In the genomic region with DNA sequence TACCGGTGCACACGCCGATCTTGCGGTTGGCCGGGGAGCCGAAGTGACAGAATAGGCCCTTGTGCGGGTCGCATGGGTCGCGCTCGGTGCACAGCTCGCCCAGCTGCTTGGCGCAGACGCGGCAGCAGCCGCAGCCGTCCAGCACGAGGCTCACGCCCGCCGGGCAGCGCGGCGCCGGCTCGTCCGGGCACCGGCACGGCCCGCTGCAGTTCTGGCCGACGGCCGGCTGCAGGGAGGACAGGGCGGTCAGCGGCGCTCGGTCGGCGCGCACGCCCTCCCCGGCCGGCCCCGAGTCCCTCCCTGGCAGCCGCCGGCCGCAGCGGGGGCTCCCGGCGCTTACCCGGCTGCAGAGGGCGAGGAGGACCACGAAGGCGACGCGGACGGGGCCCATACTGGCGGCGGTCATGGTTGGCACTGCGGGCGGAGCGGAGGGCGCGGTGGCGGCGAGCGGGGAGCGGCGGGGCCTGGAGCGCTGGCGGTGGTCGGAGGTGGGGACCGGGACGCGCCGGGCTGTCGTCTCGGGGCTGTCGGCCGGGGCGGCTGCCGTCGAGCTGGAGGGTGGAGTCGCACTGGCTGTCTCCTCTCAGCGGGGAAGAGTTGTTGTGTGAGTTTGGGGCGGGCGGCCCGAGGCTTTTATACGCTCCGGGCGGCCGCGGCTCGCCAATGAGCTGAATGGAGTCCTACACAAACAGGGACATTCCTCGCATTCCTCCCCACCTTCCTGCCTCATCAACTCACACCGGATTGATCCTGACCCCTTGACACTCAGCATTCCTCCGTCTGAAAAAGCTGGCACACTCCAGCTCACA, we compare ENCODE assay signal across 8 cellular contexts. TPM values are rescaled to one million over a fixed set of nuclear protein-coding genes. Genes with fewer than 3 reads are reported as not detected.
A peak's percentile ranks its signal among the peaks of the same experiment; 100 is the strongest.
DNase-seq lines count a peak whose midpoint lies in the region; ATAC-seq, FAIRE-seq and TF ChIP-seq lines count a peak whose summit lies in the region.

A gene with protein sequence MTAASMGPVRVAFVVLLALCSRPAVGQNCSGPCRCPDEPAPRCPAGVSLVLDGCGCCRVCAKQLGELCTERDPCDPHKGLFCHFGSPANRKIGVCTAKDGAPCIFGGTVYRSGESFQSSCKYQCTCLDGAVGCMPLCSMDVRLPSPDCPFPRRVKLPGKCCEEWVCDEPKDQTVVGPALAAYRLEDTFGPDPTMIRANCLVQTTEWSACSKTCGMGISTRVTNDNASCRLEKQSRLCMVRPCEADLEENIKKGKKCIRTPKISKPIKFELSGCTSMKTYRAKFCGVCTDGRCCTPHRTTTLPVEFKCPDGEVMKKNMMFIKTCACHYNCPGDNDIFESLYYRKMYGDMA (minus strand): TSS at position 606 of the 809 bp plus-strand sequence. CDS start 200 bp downstream, at position 406.

- peak; percentile 68 for FAIRE-seq in endothelial cell of umbilical vein (lab: Jason Lieb, UNC)

- H3K79me2 ChIP-seq in GM23338 (replicated peaks; ENCODE audit: insufficient read depth) (peaks cover 24% of the 10 kb centered on the region), endothelial cell of umbilical vein (ENCODE audit: control insufficient read depth, insufficient read depth, low read length) (peaks cover 33% of the 10 kb centered on the region), OCI-LY7 (ENCODE audit: insufficient read depth, low read depth, low read length) (no peaks in the 10 kb centered on the region)

- no peaks in the 10 kb centered on the region for H3K9me3 ChIP-seq in endothelial cell of umbilical vein (replicated peaks; ENCODE audit: control insufficient read depth, insufficient read depth, low read length)
- H3K9me3 ChIP-seq in suprapubic skin: no peaks in the 10 kb centered on the region
- no peaks in the 10 kb centered on the region for H3K9me3 ChIP-seq in OCI-LY7 (ENCODE audit: low read length)

- H4K20me1 ChIP-seq in GM23338 (replicated peaks; ENCODE audit: insufficient read depth): peaks cover 15% of the 10 kb centered on the region
- no peaks in the 10 kb centered on the region for H4K20me1 ChIP-seq in endothelial cell of umbilical vein (replicated peaks; ENCODE audit: control insufficient read depth, extremely low read depth, insufficient read depth, low read length)
- H4K20me1 ChIP-seq in OCI-LY7 (ENCODE audit: insufficient read depth, low read length): no peaks in the 10 kb centered on the region

- POLR2A ChIA-PET in endothelial cell of umbilical vein (lab: Charles Lee): interaction anchor here (0.6 to 7.3 kb wide), 29 partner anchors 8 to 329 kb away, joined by 3 to 200 read pairs (median 4); no protein-coding TSS in a partner anchor
- POLR2A ChIA-PET in OCI-LY7 (lab: Charles Lee): no interaction called here

- H3K4me2 ChIP-seq in GM23338 (peak within 1 kb of the TSS; percentile 79), endothelial cell of umbilical vein (ENCODE audit: insufficient read depth, low read length) (peak within 1 kb of the TSS; percentile 76), OCI-LY7 (ENCODE audit: low read length) (no peak within 1 kb of the TSS)

- intact Hi-C loops in endothelial cell of umbilical vein (cut with micrococcal nuclease) (loop anchor here (1.0 kb wide), 5 partner anchors 29 to 210 kb away; no protein-coding TSS in a partner anchor), OCI-LY7 (cut with micrococcal nuclease; ENCODE audit: unreplicated experiment) (no loop called here)

- peaks cover 49% of the 10 kb centered on the region for H3K4me1 ChIP-seq in GM23338 (ENCODE audit: insufficient read depth)
- H3K4me1 ChIP-seq in endothelial cell of umbilical vein (ENCODE audit: control insufficient read depth, extremely low read depth, insufficient read depth, low read length): peaks cover 44% of the 10 kb centered on the region
- peaks cover 38% of the 10 kb centered on the region for H3K4me1 ChIP-seq in suprapubic skin
- peaks cover 10% of the 10 kb centered on the region for H3K4me1 ChIP-seq in OCI-LY7 (ENCODE audit: insufficient read depth, low read length, poor library complexity, severe bottlenecking)

- H2AFZ ChIP-seq in GM23338 (no peak within 1 kb of the TSS), endothelial cell of umbilical vein (ENCODE audit: low read depth, low read length) (no peak within 1 kb of the TSS), OCI-LY7 (ENCODE audit: low read length) (no peak within 1 kb of the TSS)

- BruUV-seq in endothelial cell of umbilical vein (replicated peaks; lab: Mats Ljungman, UMichigan) (no TSS peak), OCI-LY7 (replicated peaks; lab: Mats Ljungman, UMichigan) (no TSS peak)

- 0 out of 2 replicates have a peak, but pooled peaks have one; percentile 17 for TF ChIP-seq CTCF in C4-2B (conservative IDR thresholded peaks at IDR 0.05)
- TF ChIP-seq CTCF in GM23338 (conservative IDR thresholded peaks at IDR 0.05; ENCODE audit: low read depth in 2 of 2): no peak
- no peak for TF ChIP-seq CTCF in endothelial cell of umbilical vein (IDR thresholded peaks at IDR 0.05; ENCODE audit: extremely low read depth in 1 of 2, insufficient read depth in 1 of 2, low read depth in 1 of 2, low read length in 2 of 2)
- TF ChIP-seq CTCF in suprapubic skin (IDR thresholded peaks at IDR 0.05): no peak
- no peak for TF ChIP-seq CTCF in OCI-LY7 (conservative IDR thresholded peaks at IDR 0.05; ENCODE audit: low read length)

- H3K4me3 ChIP-seq in GM23338: peak within 1 kb of the TSS; percentile 61
- H3K4me3 ChIP-seq in endothelial cell of umbilical vein (replicated peaks in 1 of 3; ENCODE audit: insufficient read depth in 1 of 3, low read depth in 1 of 3, low read length in 3 of 3): peak within 1 kb of the TSS; percentile 16 to 93 (median 88)
- H3K4me3 ChIP-seq in suprapubic skin: peak within 1 kb of the TSS; percentile 78
- no peak within 1 kb of the TSS for H3K4me3 ChIP-seq in OCI-LY7 (ENCODE audit: low read depth, low read length, poor library complexity, severe bottlenecking)

- TF ChIP-seq POLR2A in endothelial cell of umbilical vein (IDR thresholded peaks at IDR 0.05; ENCODE audit: low read depth, low read length) (peak; percentile 100), suprapubic skin (IDR thresholded peaks at IDR 0.05) (peak; percentile 86 to 90)

- peaks cover 12% of the 10 kb centered on the region for H3F3A ChIP-seq in GM23338 (replicated peaks; ENCODE audit: low read depth)

- peak; percentile 72 for ATAC-seq in GM23338

- peaks cover 41% of the 10 kb centered on the region for H3K36me3 Mint-ChIP-seq in GM23338 (ENCODE audit: low read depth)

- no peaks in the 10 kb centered on the region for H3K9me1 ChIP-seq in endothelial cell of umbilical vein (replicated peaks; ENCODE audit: control insufficient read depth, extremely low read depth, insufficient read depth, low read length)

- peaks cover 5% of the 10 kb centered on the region; the same call in 2 of the 3 replicates for H3K9me3 Mint-ChIP-seq in GM23338

- peak; percentile 46 for TF ChIP-seq EP300 in suprapubic skin (IDR thresholded peaks at IDR 0.05)

- dilution Hi-C loops in endothelial cell of umbilical vein (cut with MboI; ENCODE audit: extremely low pct_ligation_motif_present, low sequenced_read_pairs): no loop called here

- peak within 1 kb of the TSS; percentile 95 for H3K27ac Mint-ChIP-seq in GM23338

- H3K36me3 ChIP-seq in GM23338 (ENCODE audit: insufficient read depth): peaks cover 19% of the 10 kb centered on the region
- H3K36me3 ChIP-seq in endothelial cell of umbilical vein (ENCODE audit: control insufficient read depth in 2 of 2, extremely low read depth in 1 of 2, insufficient read depth in 2 of 2, low read length in 2 of 2): peaks cover 10 to 11% of the 10 kb centered on the region in 2 experiments
- no peaks in the 10 kb centered on the region for H3K36me3 ChIP-seq in suprapubic skin
- no peaks in the 10 kb centered on the region for H3K36me3 ChIP-seq in OCI-LY7 (ENCODE audit: insufficient read depth, low read length)

- CTCF ChIA-PET in endothelial cell of umbilical vein (lab: Charles Lee): interaction anchor here (0.8 to 7.2 kb wide), 20 partner anchors 9 to 347 kb away, joined by 3 to 74 read pairs (median 6); no protein-coding TSS in a partner anchor
- CTCF ChIA-PET in OCI-LY7 (lab: Charles Lee; ENCODE audit: unreplicated experiment): no interaction called here

- H3K9me2 ChIP-seq in GM23338 (ENCODE audit: insufficient read depth) (no peaks in the 10 kb centered on the region), OCI-LY7 (ENCODE audit: insufficient read depth, low read length) (no peaks in the 10 kb centered on the region)

- DNase-seq in GM23338 (ENCODE audit: low spot score) (peak; percentile 97), SW480 (ENCODE audit: low spot score) (peak; percentile 82), endothelial cell of umbilical vein (ENCODE audit: low read depth, low spot score) (peak; percentile 100), lung microvascular endothelial cell (ENCODE audit: low read depth in 2 of 2) (peak; percentile 100), suprapubic skin (ENCODE audit: low spot score in 2 of 2) (peak; percentile 90 to 93), OCI-LY7 (ENCODE audit: low spot score) (no peak), NCI-H1436 treated with DMSO at 0.1 percent for 48 hours (lab: John Stamatoyannopoulos, UW) (no peak)

- peaks cover 75% of the 10 kb centered on the region for H3K4me1 Mint-ChIP-seq in GM23338

- H3K27me3 ChIP-seq in GM23338 (ENCODE audit: insufficient read depth): no peaks in the 10 kb centered on the region
- H3K27me3 ChIP-seq in endothelial cell of umbilical vein (ENCODE audit: control insufficient read depth in 2 of 2, insufficient read depth in 2 of 2, low read length in 2 of 2): no peaks in the 10 kb centered on the region
- no peaks in the 10 kb centered on the region for H3K27me3 ChIP-seq in suprapubic skin

- peak within 1 kb of the TSS; percentile 90 for H3K4me3 Mint-ChIP-seq in GM23338

- under 1% methylated on average over 25 of the region's 97 CpGs for WGBS in suprapubic skin

- peaks cover 29% of the 10 kb centered on the region for H3K27me3 Mint-ChIP-seq in GM23338 (ENCODE audit: insufficient read depth, low read depth, poor library complexity)

- peak within 1 kb of the TSS; percentile 98 for H3K9ac ChIP-seq in endothelial cell of umbilical vein (replicated peaks; ENCODE audit: extremely low read depth, insufficient read depth, low read length)

- H3K27ac ChIP-seq in C4-2B: no peak within 1 kb of the TSS
- peak within 1 kb of the TSS; percentile 76 for H3K27ac ChIP-seq in GM23338 (ENCODE audit: low read depth)
- H3K27ac ChIP-seq in endothelial cell of umbilical vein (ENCODE audit: insufficient read depth, low read depth, low read length): peak within 1 kb of the TSS; percentile 98
- H3K27ac ChIP-seq in suprapubic skin: peak within 1 kb of the TSS; percentile 94
- no peak within 1 kb of the TSS for H3K27ac ChIP-seq in OCI-LY7 (ENCODE audit: low read depth, low read length, poor library complexity, severe bottlenecking)

RNA-seq across cellular contexts. Expression of the gene that starts here (rescaled TPM):
- total RNA-seq in GM23338 (2014; rRNA removed; shearing (Covaris generic)): 159 and 177 TPM in 2 replicates
- 113 and 128 TPM in 2 replicates for polyA plus RNA-seq in GM23338 (2016; fragmentation: Nextera tagmentation; extraction: Ambion mirVana)
- total RNA-seq in endothelial cell of umbilical vein: 2,488 and 2,886 TPM in 2 replicates
- polyA plus RNA-seq in endothelial cell of umbilical vein: 1,646 and 1,926 TPM in 2 replicates
- polyA plus RNA-seq in endothelial cell of umbilical vein (2011; cell fraction: cytosol; rRNA removed): 2,191 and 2,482 TPM in 2 replicates
- 2,136 and 2,278 TPM in 2 replicates for polyA plus RNA-seq in endothelial cell of umbilical vein (2011; cell fraction: nucleus; rRNA removed)
- 2,295 and 2,601 TPM in 2 replicates for polyA plus RNA-seq in endothelial cell of umbilical vein (2012)
- 1,101 and 1,172 TPM in 2 replicates for polyA minus RNA-seq in endothelial cell of umbilical vein
- polyA minus RNA-seq in endothelial cell of umbilical vein (2011; cell fraction: cytosol; rRNA and poly(A)+ RNA removed): 1.2 TPM
- 637 and 812 TPM in 2 replicates for polyA minus RNA-seq in endothelial cell of umbilical vein (2011; cell fraction: nucleus; rRNA and poly(A)+ RNA removed)
- 191 and 265 TPM in 2 replicates for total RNA-seq in lung microvascular endothelial cell
- total RNA-seq in suprapubic skin: 100 to 1,000 TPM in 1 of 4 donors, 10 to 100 TPM in 3; 41.0 to 136 (median 78.6) TPM
- not detected in 2 replicates for total RNA-seq in OCI-LY7 (2014; rRNA removed; shearing (Covaris generic))
- total RNA-seq in OCI-LY7 (2022): 0.36 TPM in 1 of 2 replicates, not detected in the other

Comparison
In these comparisons a context has a peak if more than half of its experiments do, and no peak if none do; other contexts are left out.
1. RNA of the gene that starts here (total RNA-seq): 2,488 to 2,886 TPM in endothelial cell of umbilical vein, 191 to 265 TPM in lung microvascular endothelial cell, 159 to 177 TPM in GM23338 and 41.0 to 136 TPM in suprapubic skin; 0.36 TPM in OCI-LY7; every median in the first group is over 10 times any median in the second.
2. RNA of the gene that starts here (polyA plus RNA-seq): 1,646 to 2,601 TPM in endothelial cell of umbilical vein; 113 to 128 TPM in GM23338; every median in the first group is over 10 times any median in the second.
3. H3K27ac ChIP-seq: peak in GM23338 (single experiment), endothelial cell of umbilical vein (single experiment) and suprapubic skin (single experiment); none in C4-2B (single experiment) and OCI-LY7 (single experiment).
4. DNase-seq: peak in GM23338 (single experiment), SW480 (single experiment), endothelial cell of umbilical vein (single experiment), lung microvascular endothelial cell (2 of 2) and suprapubic skin (2 of 2); none in OCI-LY7 (single experiment) and NCI-H1436 treated with DMSO at 0.1 percent for 48 hours (single experiment).